Comparison of ENCODE assay signal across 2 cellular contexts in genomic region chr7:32748337-32748736, GRCh38.
DNase-seq lines count a peak whose midpoint lies in the region; TF ChIP-seq lines count a peak whose summit lies in the region.
"Not testable (repeated sequence)": the region's sequence is repeated elsewhere in the genome, so short reads cannot be mapped to it uniquely, and the experiment has no call there.

No MANE protein-coding gene starts in this region.

- CTCF ChIA-PET in HEK293 (lab: Yijun Ruan, JAX) = not testable (repeated sequence)

- not testable (repeated sequence) for H3K9me3 ChIP-seq in HEK293 (ENCODE audit: control insufficient read depth, insufficient read depth, low read depth, low read length); cardiac muscle cell (ENCODE audit: low read depth)

- H3K27ac ChIP-seq in HEK293 (ENCODE audit: extremely low read depth, low read depth, low read length) = not testable (repeated sequence)
- peak overlapping the region; percentile 82 for H3K27ac ChIP-seq in cardiac muscle cell

- not testable (repeated sequence) for H3K36me3 ChIP-seq in HEK293 (ENCODE audit: control insufficient read depth in 2 of 2, insufficient read depth in 1 of 2, low read length in 2 of 2); cardiac muscle cell

- not testable (repeated sequence) for H3K4me1 ChIP-seq in HEK293 (ENCODE audit: control insufficient read depth, insufficient read depth, low read length)
- H3K4me1 ChIP-seq in cardiac muscle cell (ENCODE audit: low read depth) = peaks cover 15% of the 10 kb centered on the region

- TF ChIP-seq CTCF in HEK293 (tag by site-specific recombination; IDR thresholded peaks at IDR 0.05); cardiac muscle cell (IDR thresholded peaks at IDR 0.05; ENCODE audit: low read depth, low read length): not testable (repeated sequence)

- H3K4me3 ChIP-seq in HEK293 (ENCODE audit: low read depth, low read length); cardiac muscle cell: not testable (repeated sequence)

- POLR2A ChIA-PET in HEK293 (lab: Yijun Ruan, JAX) = not testable (repeated sequence)

- DNase-seq in cardiac muscle cell (ENCODE audit: low read depth in 1 of 2, low spot score in 1 of 2) = not testable (repeated sequence)

- H3K27me3 ChIP-seq in cardiac muscle cell = not testable (repeated sequence)

TF ChIP-seq in HEK293, 187 proteins besides CTCF, POLR2A, EP300 and RAD21:
- TF ChIP-seq ZNF558 (tag by site-specific recombination; IDR thresholded peaks at IDR 0.05) = peak; percentile 94
